Comparison of ENCODE assay signal across 9 cellular contexts in genomic region chrX:18377802-18378201, GRCh38. TPM values are rescaled to one million over a fixed set of nuclear protein-coding genes. Genes with fewer than 3 reads are reported as not detected.
DNase-seq lines count a peak whose midpoint lies in the region; ATAC-seq and TF ChIP-seq lines count a peak whose summit lies in the region.
"Had no signal": no experiment of that assay in that cellular context is flagged by ENCODE, and none has a peak within 500 bp of the region (broad histone marks: within the 10 kb centered on the region; RNA-seq: fewer than 3 reads in every experiment).

No MANE protein-coding gene starts in this region.

- H3K27me3 ChIP-seq in colonic mucosa, result no peaks in the 10 kb centered on the region
- H3K27me3 ChIP-seq in neutrophil, result no peaks in the 10 kb centered on the region

- no peak for ATAC-seq in GM19452 (IDR thresholded peaks at IDR 0.05; ENCODE audit: unreplicated experiment)
- ATAC-seq in left cardiac atrium, result no peak
- ATAC-seq in stimulated activated memory B cell treated with anti-CD40 and anti-IgM and Interleukin-4, amounts not matched to agents 10 μg/mL and 1 μg/mL and 100 μg/mL, for 72 hours, result no peak

- H3K27ac ChIP-seq in colonic mucosa (no peak overlapping the region), neutrophil (no peak overlapping the region)
- H3K27ac ChIP-seq: SK-N-MC had no signal

- intact Hi-C loops in colonic mucosa (cut with DNase I) (no loop called here), left cardiac atrium (cut with DNase I) (no loop called here)

- TF ChIP-seq CTCF in HFFc6 (IDR thresholded peaks at IDR 0.05), result peak; percentile 73
- peak; percentile 40 for TF ChIP-seq CTCF in colonic mucosa (IDR thresholded peaks at IDR 0.05)
- TF ChIP-seq CTCF in neutrophil (IDR thresholded peaks at IDR 0.05), result peak; percentile 24

- no peaks in the 10 kb centered on the region for H3K9me3 ChIP-seq in colonic mucosa
- H3K9me3 ChIP-seq in neutrophil, result no peaks in the 10 kb centered on the region

- H3K27me3 Mint-ChIP-seq in HFFc6 (ENCODE audit: insufficient read depth), result peaks cover 7% of the 10 kb centered on the region
- H3K27me3 Mint-ChIP-seq in stimulated activated memory B cell treated with anti-CD40 and anti-IgM and Interleukin-4, amounts not matched to agents 10 μg/mL and 1 μg/mL and 100 μg/mL, for 72 hours, result peaks cover 14% of the 10 kb centered on the region

- H3K9ac ChIP-seq in colonic mucosa (ENCODE audit: low read depth in 2 of 2, low read length in 2 of 2), result no peak overlapping the region

- H3K4me3 Mint-ChIP-seq in HFFc6, result no peak overlapping the region
- H3K4me3 Mint-ChIP-seq in stimulated activated memory B cell treated with anti-CD40 and anti-IgM and Interleukin-4, amounts not matched to agents 10 μg/mL and 1 μg/mL and 100 μg/mL, for 72 hours, result no peak overlapping the region

- no peaks in the 10 kb centered on the region for H3K4me1 ChIP-seq in colonic mucosa
- H3K4me1 ChIP-seq in neutrophil (ENCODE audit: control insufficient read depth in 1 of 2, insufficient read depth in 1 of 2, low read depth in 1 of 2, low read length in 1 of 2), result no peaks in the 10 kb centered on the region

- H3K4me1 Mint-ChIP-seq in HFFc6 (ENCODE audit: low read depth), result no peaks in the 10 kb centered on the region
- no peaks in the 10 kb centered on the region for H3K4me1 Mint-ChIP-seq in stimulated activated memory B cell treated with anti-CD40 and anti-IgM and Interleukin-4, amounts not matched to agents 10 μg/mL and 1 μg/mL and 100 μg/mL, for 72 hours

- no peak overlapping the region for H3K27ac Mint-ChIP-seq in HFFc6
- no peak overlapping the region for H3K27ac Mint-ChIP-seq in stimulated activated memory B cell treated with anti-CD40 and anti-IgM and Interleukin-4, amounts not matched to agents 10 μg/mL and 1 μg/mL and 100 μg/mL, for 72 hours

- H3K36me3 ChIP-seq in colonic mucosa (no peaks in the 10 kb centered on the region), neutrophil (no peaks in the 10 kb centered on the region)

- H3K4me3 ChIP-seq in colonic mucosa (no peak overlapping the region), neutrophil (ENCODE audit: low read depth in 1 of 2, low read length in 1 of 2) (no peak overlapping the region)
- H3K4me3 ChIP-seq: SK-N-MC had no signal

- H3K9me3 Mint-ChIP-seq in HFFc6, result no peaks in the 10 kb centered on the region
- no peaks in the 10 kb centered on the region for H3K9me3 Mint-ChIP-seq in stimulated activated memory B cell treated with anti-CD40 and anti-IgM and Interleukin-4, amounts not matched to agents 10 μg/mL and 1 μg/mL and 100 μg/mL, for 72 hours

- DNase-seq in DMS53 (lab: John Stamatoyannopoulos, UW) (peak; percentile 74), HFFc6 (peak; percentile 10), RPMI8226 (peak; percentile 42), colonic mucosa (no peak), left cardiac atrium (no peak)

- H3K36me3 Mint-ChIP-seq in HFFc6 (ENCODE audit: low read depth), result no peaks in the 10 kb centered on the region
- no peaks in the 10 kb centered on the region for H3K36me3 Mint-ChIP-seq in stimulated activated memory B cell treated with anti-CD40 and anti-IgM and Interleukin-4, amounts not matched to agents 10 μg/mL and 1 μg/mL and 100 μg/mL, for 72 hours

RNA-seq across cellular contexts. Expression of gene SCML2, which starts 23.3 kb away (rescaled TPM):
- total RNA-seq in HFFc6 (2021; fragmentation: NEBNext Ultra II Directional; extraction: Animal tissue kit (Norgen Biotek cat#: 25700)), result 1 to 10 TPM in 5 of 6 experiments, under 1 TPM in 1; 0.97 to 2.8 (median 2.4) TPM
- 1 to 10 TPM; 1.2 to 2.5 TPM for total RNA-seq in colonic mucosa
- total RNA-seq in left cardiac atrium, result 1 to 10 TPM; 1.5 to 1.8 TPM

RNA-seq across cellular contexts. Expression of gene CDKL5, which starts 47.6 kb away (rescaled TPM):
- total RNA-seq in HFFc6 (2021; fragmentation: NEBNext Ultra II Directional; extraction: Animal tissue kit (Norgen Biotek cat#: 25700)), result 1 to 10 TPM; 5.6 to 5.9 (median 5.8) TPM
- total RNA-seq in colonic mucosa, result 1 to 10 TPM; 3.7 to 4.4 TPM
- 1 to 10 TPM; 8.1 to 8.3 TPM for total RNA-seq in left cardiac atrium

Comparison
In these comparisons a context has a peak if more than half of its experiments do, and no peak if none do; other contexts are left out.
1. DNase-seq: peak in DMS53 (single experiment), HFFc6 (single experiment) and RPMI8226 (single experiment); none in colonic mucosa (single experiment) and left cardiac atrium (single experiment).
2. Peak in every context shown above with its lines, with median percentiles within 50 percentile points of each other: CTCF ChIP-seq.